ENCODE assay signal across 37 cellular contexts in genomic region chr4:85515701-85516100, GRCh38. TPM values are rescaled to one million over a fixed set of nuclear protein-coding genes. Genes with fewer than 3 reads are reported as not detected.
"Had no signal": no experiment of that assay in that cellular context is flagged by ENCODE, and none has a peak within 500 bp of the region (broad histone marks: within the 10 kb centered on the region; RNA-seq: fewer than 3 reads in every experiment).

No MANE protein-coding gene starts in this region.

- H3K27me3 Mint-ChIP-seq: activated B cell treated with CpG ODN at 0.5 μM for 24 hours; activated CD4-positive, alpha-beta memory T cell treated with anti-CD3 and anti-CD28 coated beads for 36 hours; activated CD8-positive, alpha-beta memory T cell treated with anti-CD3 and anti-CD28 coated beads, Interleukin-2, amount 10 ng/mL, durations not matched to agents 7 days and 5 days; activated T-helper 17 cell treated with anti-CD3 and anti-CD28 coated beads, Interleukin-2, amount 50 U/mL, for 72 hours had no signal

- H3K9me3 Mint-ChIP-seq: activated B cell treated with CpG ODN at 0.5 μM for 24 hours; activated CD4-positive, alpha-beta memory T cell treated with anti-CD3 and anti-CD28 coated beads for 36 hours had no signal

- ATAC-seq: activated CD8-positive, alpha-beta memory T cell treated with anti-CD3 and anti-CD28 coated beads, Interleukin-2, amount 10 ng/mL, durations not matched to agents 7 days and 5 days; activated T-cell treated with anti-CD3 and anti-CD28 coated beads, Interleukin-2, amount 50 U/mL, for 72 hours; activated T-helper 17 cell treated with anti-CD3 and anti-CD28 coated beads, Interleukin-2, amount 50 U/mL, for 72 hours; PC-3; Right ventricle myocardium inferior; SK-N-SH treated with all-trans-retinoic acid at 6 μM for 48 hours had no signal

- H3K27ac ChIP-seq: brain microvascular endothelial cell, RWPE1, VCaP had no signal

- H3K27me3 ChIP-seq: brain microvascular endothelial cell had no signal

- DNase-seq: activated B cell treated with CpG ODN at 0.5 μM for 24 hours; activated CD4-positive, alpha-beta memory T cell treated with anti-CD3 and anti-CD28 coated beads for 36 hours; activated CD4-positive, alpha-beta T cell treated with anti-CD3 and anti-CD28 coated beads for 4 hours; activated CD4-positive, alpha-beta T cell treated with anti-CD3 and anti-CD28 coated beads, Interleukin-2, amount 50 U/mL, for 1 hour; activated CD4-positive, CD25-positive, alpha-beta regulatory T cell treated with anti-CD3 and anti-CD28 coated beads, Interleukin-2, amount 50 U/mL, for 72 hours; activated CD8-positive, alpha-beta memory T cell treated with anti-CD3 and anti-CD28 coated beads for 24 hours; activated CD8-positive, alpha-beta memory T cell treated with anti-CD3 and anti-CD28 coated beads, Interleukin-2, amount 10 ng/mL, durations not matched to agents 7 days and 5 days; activated CD8-positive, alpha-beta memory T cell treated with anti-CD3 and anti-CD28 coated beads, Interleukin-2, amount 50 U/mL, for 48 hours; activated effector memory CD4-positive, alpha-beta T cell treated with anti-CD3 and anti-CD28 coated beads, Interleukin-2, amount 50 U/mL, for 16 hours; activated naive CD4-positive, alpha-beta T cell; activated naive CD4-positive, alpha-beta T cell treated with anti-CD3 and anti-CD28 coated beads, Interleukin-2, amount 50 U/mL, for 16 hours; activated naive CD8-positive, alpha-beta T cell treated with anti-CD3 and anti-CD28 coated beads for 36 hours; activated T-cell treated with anti-CD3 and anti-CD28 coated beads, Interleukin-2, amount 50 U/mL, for 72 hours; amniotic stem cell; aorta; brain microvascular endothelial cell; central memory CD4-positive, alpha-beta T cell; NCI-H1105; NCI-H1417 treated with DMSO at 0.1 percent for 48 hours; NCI-H1694; NCI-H2029; NCI-H2107; NCI-H2171; NCI-H510A; NCI-H526; NCI-H748 treated with DMSO at 0.1 percent for 48 hours; NK-92 treated with Interleukin-12 subunit alpha and Interleukin-12 subunit beta, amount 100 ng/mL, for 24 hours; PC-3; SIG-M5; T-helper 1 cell; T-helper 2 cell; T-helper 9 cell had no signal

- H3K36me3 ChIP-seq: brain microvascular endothelial cell had no signal

- H3K36me3 Mint-ChIP-seq: activated CD4-positive, alpha-beta memory T cell treated with anti-CD3 and anti-CD28 coated beads for 36 hours; activated CD8-positive, alpha-beta memory T cell treated with anti-CD3 and anti-CD28 coated beads, Interleukin-2, amount 10 ng/mL, durations not matched to agents 7 days and 5 days; activated naive CD8-positive, alpha-beta T cell treated with anti-CD3 and anti-CD28 coated beads for 36 hours had no signal

- H3K4me1 Mint-ChIP-seq: activated CD8-positive, alpha-beta memory T cell treated with anti-CD3 and anti-CD28 coated beads, Interleukin-2, amount 10 ng/mL, durations not matched to agents 7 days and 5 days; activated naive CD8-positive, alpha-beta T cell treated with anti-CD3 and anti-CD28 coated beads for 36 hours; activated T-helper 17 cell treated with anti-CD3 and anti-CD28 coated beads, Interleukin-2, amount 50 U/mL, for 72 hours had no signal

- H3K27ac Mint-ChIP-seq: activated B cell treated with CpG ODN at 0.5 μM for 24 hours; activated CD4-positive, alpha-beta memory T cell treated with anti-CD3 and anti-CD28 coated beads for 36 hours; activated CD8-positive, alpha-beta memory T cell treated with anti-CD3 and anti-CD28 coated beads, Interleukin-2, amount 10 ng/mL, durations not matched to agents 7 days and 5 days; activated naive CD8-positive, alpha-beta T cell treated with anti-CD3 and anti-CD28 coated beads for 36 hours; activated T-cell treated with anti-CD3 and anti-CD28 coated beads, Interleukin-2, amount 50 U/mL, for 72 hours; activated T-helper 17 cell treated with anti-CD3 and anti-CD28 coated beads, Interleukin-2, amount 50 U/mL, for 72 hours had no signal

- H3K4me3 Mint-ChIP-seq: activated B cell treated with CpG ODN at 0.5 μM for 24 hours; activated CD4-positive, alpha-beta memory T cell treated with anti-CD3 and anti-CD28 coated beads for 36 hours; activated CD8-positive, alpha-beta memory T cell treated with anti-CD3 and anti-CD28 coated beads, Interleukin-2, amount 10 ng/mL, durations not matched to agents 7 days and 5 days; activated naive CD8-positive, alpha-beta T cell treated with anti-CD3 and anti-CD28 coated beads for 36 hours; activated T-cell treated with anti-CD3 and anti-CD28 coated beads, Interleukin-2, amount 50 U/mL, for 72 hours; activated T-helper 17 cell treated with anti-CD3 and anti-CD28 coated beads, Interleukin-2, amount 50 U/mL, for 72 hours had no signal

RNA-seq across cellular contexts. Expression of gene ARHGAP24, which starts 40.8 kb away (rescaled TPM):
- total RNA-seq: activated CD4-positive, alpha-beta memory T cell treated with anti-CD3 and anti-CD28 coated beads for 36 hours; activated CD8-positive, alpha-beta memory T cell treated with anti-CD3 and anti-CD28 coated beads, Interleukin-2, amount 10 ng/mL, durations not matched to agents 7 days and 5 days; activated T-cell treated with anti-CD3 and anti-CD28 coated beads, Interleukin-2, amount 50 U/mL, for 72 hours had no signal
